8 cellular contexts compared by ENCODE assay signal in genomic region chr15:51132384-51133139, GRCh38. TPM values are rescaled to one million over a fixed set of nuclear protein-coding genes. Genes with fewer than 3 reads are reported as not detected.
DNase-seq lines count a peak whose midpoint lies in the region; ATAC-seq and TF ChIP-seq lines count a peak whose summit lies in the region.

No MANE protein-coding gene starts in this region.

- POLR2A ChIA-PET in T-cell (lab: Charles Lee): no interaction called here

- peaks cover 8 to 16% (median 12%) of the 10 kb centered on the region in 3 donors for H3K4me1 ChIP-seq in gastroesophageal sphincter

- peak overlapping the region in 3 of 4 donors; percentile 47 to 52 (median 48) for H3K27ac ChIP-seq in gastroesophageal sphincter

- H3K27me3 Mint-ChIP-seq in T-cell: peaks cover 7 to 9% of the 10 kb centered on the region in 2 donors

- H3K9me3 ChIP-seq in gastroesophageal sphincter: no peaks in the 10 kb centered on the region

- no peaks in the 10 kb centered on the region for H3K4me1 Mint-ChIP-seq in T-cell

- DNase-seq in AG10803 (ENCODE audit: low read depth) (peak; percentile 94), H4 (ENCODE audit: low spot score) (peak; percentile 45), SKM-1 (lab: John Stamatoyannopoulos, UW; ENCODE audit: unreplicated experiment) (peak; percentile 24), pons (ENCODE audit: low spot score) (peak; percentile 81), NCI-H2029 (lab: John Stamatoyannopoulos, UW) (no peak), T-cell (no peak)
- DNase-seq in activated effector memory CD4-positive, alpha-beta T cell treated with Interleukin-2 at 50 U/mL for 16 hours: no peak

- no peaks in the 10 kb centered on the region for H3K36me3 ChIP-seq in gastroesophageal sphincter

- no peak for TF ChIP-seq POLR2A in gastroesophageal sphincter (IDR thresholded peaks at IDR 0.05)

- TF ChIP-seq EP300 in gastroesophageal sphincter (IDR thresholded peaks at IDR 0.05): no peak

- ATAC-seq in gastroesophageal sphincter (peak; percentile 92), T-cell (replicated peaks in 1 of 4) (no peak)

- CTCF ChIA-PET in T-cell (lab: Charles Lee): no interaction called here

- TF ChIP-seq CTCF in AG10803 (conservative IDR thresholded peaks at IDR 0.05; ENCODE audit: low read length) (peak; percentile 98), gastroesophageal sphincter (IDR thresholded peaks at IDR 0.05) (peak; percentile 67 to 86 (median 76))

- no peaks in the 10 kb centered on the region for H3K36me3 Mint-ChIP-seq in T-cell

- no peak overlapping the region for H3K4me3 ChIP-seq in AG10803 (ENCODE audit: low read length)
- no peak overlapping the region for H3K4me3 ChIP-seq in gastroesophageal sphincter

- no peaks in the 10 kb centered on the region for H3K27me3 ChIP-seq in gastroesophageal sphincter

- H3K9me3 Mint-ChIP-seq in T-cell: no peaks in the 10 kb centered on the region

- no peak overlapping the region for H3K27ac Mint-ChIP-seq in T-cell

- H3K4me3 Mint-ChIP-seq in T-cell: no peak overlapping the region

- WGBS in gastroesophageal sphincter (ENCODE audit: low coverage in 1 of 2), 2 donors: 8 to 64% methylated on average over 4 to 5 of the region's 6 CpGs

RNA-seq across cellular contexts. Expression of gene TNFAIP8L3, which starts 37.9 kb away (rescaled TPM):
- total RNA-seq in H4 (2014; rRNA removed; shearing (Covaris generic)): 0.33 TPM in 1 of 2 replicates, not detected in the other
- total RNA-seq in gastroesophageal sphincter: 10 to 100 TPM; 17.1 to 31.7 (median 23.9) TPM
- total RNA-seq in T-cell: not detected

Comparison
In these comparisons a context has a peak if more than half of its experiments do, and no peak if none do; other contexts are left out.
1. DNase-seq: peak in AG10803 (single experiment), H4 (single experiment), SKM-1 (single experiment) and pons (single experiment); none in NCI-H2029 (single experiment), T-cell (0 of 34) and activated effector memory CD4-positive, alpha-beta T cell treated with Interleukin-2 at 50 U/mL for 16 hours (single experiment).
2. RNA of gene TNFAIP8L3, which starts 37.9 kb away (total RNA-seq): 17.1 to 31.7 TPM in gastroesophageal sphincter; 0.33 TPM in H4 and not detected in T-cell; every median in the first group is over 10 times any median in the second.